9 cellular contexts compared by ENCODE assay signal in genomic region chr22:23144926-23145906, GRCh38. TPM values are rescaled to one million over a fixed set of nuclear protein-coding genes. Genes with fewer than 3 reads are reported as not detected.
DNase-seq lines count a peak whose midpoint lies in the region; ATAC-seq, FAIRE-seq and TF ChIP-seq lines count a peak whose summit lies in the region.
"Had no signal": no experiment of that assay in that cellular context is flagged by ENCODE, and none has a peak within 500 bp of the region (broad histone marks: within the 10 kb centered on the region; RNA-seq: fewer than 3 reads in every experiment).

Gene RAB36, plus strand, starts transcription at chr22:23145477. Its CDS starts 1,140 bp downstream, at chr22:23146617.

- H3K4me3 Mint-ChIP-seq in mesothelial cell of epicardium: peak within 1 kb of the TSS; percentile 75

- H3K4me1 Mint-ChIP-seq in mesothelial cell of epicardium: peaks cover 48% of the 10 kb centered on the region

- peak within 1 kb of the TSS; percentile 46 for H3K4me3 ChIP-seq in NT2/D1 (ENCODE audit: insufficient read length, low read depth)

- FAIRE-seq in D721Med (lab: Jason Lieb, UNC): no peak

- H3K27ac ChIP-seq in epithelial cell of prostate: no peak within 1 kb of the TSS

- TF ChIP-seq CTCF in D721Med (IDR thresholded peaks at IDR 0.05; ENCODE audit: insufficient read depth, missing control alignments) (no peak), mesothelial cell of epicardium (IDR thresholded peaks at IDR 0.05; ENCODE audit: unreplicated experiment) (no peak)

- peak; percentile 25 for ATAC-seq in HG03571 (IDR thresholded peaks at IDR 0.05; ENCODE audit: unreplicated experiment)
- no peak for ATAC-seq in GM21529 (IDR thresholded peaks at IDR 0.05; ENCODE audit: unreplicated experiment)

- H3K27me3 ChIP-seq in NT2/D1 (ENCODE audit: insufficient read depth, insufficient read length): peaks cover 42% of the 10 kb centered on the region

- no peaks in the 10 kb centered on the region for H3K27me3 Mint-ChIP-seq in mesothelial cell of epicardium (ENCODE audit: low read depth)

- peaks cover 6% of the 10 kb centered on the region for H3K36me3 Mint-ChIP-seq in mesothelial cell of epicardium

- no peaks in the 10 kb centered on the region for H3K9me3 Mint-ChIP-seq in mesothelial cell of epicardium

- peak within 1 kb of the TSS; percentile 61 for H3K9ac ChIP-seq in NT2/D1 (ENCODE audit: insufficient read length, low read depth)

- peak; percentile 85 for DNase-seq in D721Med (ENCODE audit: insufficient read length, low spot score)
- DNase-seq in NT2/D1 (ENCODE audit: low read depth, low spot score): peak; percentile 92
- DNase-seq in activated T-cell treated with anti-CD3 and anti-CD28 coated beads, Interleukin-2, amount 50 U/mL, for 1 hour: peak; percentile 93
- DNase-seq in epithelial cell of prostate (ENCODE audit: low read depth, low spot score): peak; percentile 97
- peak; percentile 97 to 98 for DNase-seq in mesothelial cell of epicardium (ENCODE audit: low spot score in 2 of 2, unreplicated experiment in 2 of 2)
- peak; percentile 73 for DNase-seq in stimulated activated CD8-positive, alpha-beta memory T cell treated with anti-CD3 and anti-CD28 coated beads, Interleukin-12 subunit alpha, Interleukin-12 subunit beta, amount 100 ng/mL, for 4 hours (ENCODE audit: low read depth)

- H3K36me3 ChIP-seq in NT2/D1 (ENCODE audit: insufficient read depth, insufficient read length, low read length): no peaks in the 10 kb centered on the region

- peaks cover 2% of the 10 kb centered on the region for H3K4me1 ChIP-seq in NT2/D1 (ENCODE audit: insufficient read depth, insufficient read length)

- H3K27ac Mint-ChIP-seq in mesothelial cell of epicardium: peak within 1 kb of the TSS; percentile 85

- no peaks in the 10 kb centered on the region for H3K9me3 ChIP-seq in NT2/D1 (ENCODE audit: insufficient read depth, low read length)

RNA-seq across cellular contexts. Expression of gene RAB36, which starts in this region (rescaled TPM):
- 6.3 to 6.4 TPM (median 6.4 TPM) in 3 replicates for total RNA-seq in mesothelial cell of epicardium
- total RNA-seq: T-helper 1 cell treated with Interleukin-12 subunit alpha and Interleukin-12 subunit beta and Interleukin-4 antibody, amounts not matched to agents 30 ng/mL and 1 ng/mL, for 36 hours had no signal
